Comparison of ENCODE assay signal across 7 cellular contexts in the genomic region with DNA sequence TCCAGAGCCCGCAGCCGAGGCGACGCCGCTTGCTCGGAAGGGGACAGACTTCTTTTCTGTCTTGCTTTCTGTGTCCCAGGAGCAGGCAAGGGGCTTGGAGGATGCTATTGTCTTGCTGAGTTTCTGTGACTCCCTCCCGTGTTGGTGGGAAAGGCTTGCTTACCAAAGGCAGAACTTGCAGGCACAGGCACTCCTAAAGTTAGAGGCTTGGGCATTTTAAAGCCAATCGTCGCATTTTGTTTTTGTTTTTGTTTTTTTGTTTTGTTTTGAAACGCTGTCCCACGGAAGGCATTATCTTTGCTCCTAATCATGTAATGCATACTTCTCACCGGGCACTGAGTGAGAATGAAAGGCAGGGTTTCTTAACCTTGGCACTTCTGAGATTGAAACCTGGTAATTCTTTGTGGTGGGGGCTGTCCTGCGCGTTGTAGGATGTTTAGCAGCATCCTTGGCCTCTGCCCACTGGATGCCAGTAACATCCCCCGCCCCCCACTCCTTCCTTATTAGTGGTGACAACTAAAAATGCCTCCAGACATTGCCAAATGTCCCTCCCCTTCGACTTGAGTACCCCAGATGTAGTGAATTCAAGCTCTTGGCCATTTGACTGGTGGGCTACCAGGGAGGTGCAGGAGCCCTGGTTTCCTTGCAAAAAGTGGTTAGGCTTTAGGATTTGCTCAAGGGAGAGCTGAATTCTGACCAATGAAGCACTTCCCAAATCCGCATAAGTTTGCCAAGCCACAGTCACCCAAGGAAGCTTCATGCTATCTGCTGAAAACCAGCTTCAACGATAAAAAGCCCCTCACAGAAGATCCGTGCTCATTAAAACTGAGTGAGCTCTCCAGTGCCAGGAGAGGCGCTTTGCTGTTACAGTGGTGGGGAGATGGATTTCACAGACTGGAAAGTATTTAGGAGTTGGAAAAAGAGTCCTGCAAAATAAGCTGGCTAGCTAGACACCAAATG. TPM values are rescaled to one million over a fixed set of nuclear protein-coding genes. Genes with fewer than 3 reads are reported as not detected.
DNase-seq lines count a peak whose midpoint lies in the region; ATAC-seq and TF ChIP-seq lines count a peak whose summit lies in the region.

No MANE protein-coding gene starts in this region.

- ATAC-seq in RWPE2 (ENCODE audit: low read depth) (0 out of 3 replicates have a peak, but pooled peaks have one; percentile 7), omental fat pad (ENCODE audit: low FRiP score) (peak; percentile 29), HG02840 (IDR thresholded peaks at IDR 0.05; ENCODE audit: low FRiP score, unreplicated experiment) (no peak)

- H3K36me3 ChIP-seq in HAP-1 (replicated peaks) (no peaks in the 10 kb centered on the region; the same call in 1 of the 2 replicates), RWPE2 (ENCODE audit: low read depth) (no peaks in the 10 kb centered on the region)

- DNase-seq in HAP-1 (ENCODE audit: low spot score in 2 of 2) (peak in 1 of 2 experiments; percentile 40), RWPE2 (ENCODE audit: low spot score) (no peak), epithelial cell of proximal tubule (ENCODE audit: low read depth) (no peak), omental fat pad (ENCODE audit: low spot score) (no peak), NCI-H2196 (lab: John Stamatoyannopoulos, UW; ENCODE audit: unreplicated experiment) (no peak), NCI-H510A treated with DMSO at 0.1 percent for 48 hours (lab: John Stamatoyannopoulos, UW) (no peak)

- H3K4me1 ChIP-seq in HAP-1 (peaks cover 5% of the 10 kb centered on the region), RWPE2 (ENCODE audit: insufficient read depth, poor library complexity, severe bottlenecking) (peaks cover 24% of the 10 kb centered on the region)

- TF ChIP-seq CTCF in RWPE2 (IDR thresholded peaks at IDR 0.05; ENCODE audit: poor library complexity, severe bottlenecking) (no peak), epithelial cell of proximal tubule (conservative IDR thresholded peaks at IDR 0.05; ENCODE audit: low read depth, low read length) (no peak), omental fat pad (IDR thresholded peaks at IDR 0.05) (no peak)

- H3K27ac ChIP-seq in RWPE2 (ENCODE audit: poor library complexity, severe bottlenecking): peak overlapping the region; percentile 30

- in situ Hi-C loops in HAP-1 (cut with MboI; ENCODE audit: low sequenced_read_pairs): loop anchor here (5.0 kb wide), 1 partner anchor 293 kb away; no protein-coding TSS in a partner anchor

- H3K27me3 ChIP-seq in HAP-1 (ENCODE audit: low read depth): peaks cover 17% of the 10 kb centered on the region
- H3K27me3 ChIP-seq in RWPE2 (ENCODE audit: insufficient read depth, poor library complexity, severe bottlenecking): no peaks in the 10 kb centered on the region

- H3K4me3 ChIP-seq in HAP-1 (peak overlapping the region; percentile 92), RWPE2 (ENCODE audit: severe bottlenecking) (peak overlapping the region; percentile 90), epithelial cell of proximal tubule (ENCODE audit: low read depth, low read length) (peak overlapping the region; percentile 91)

- no peaks in the 10 kb centered on the region for H3K9me3 ChIP-seq in HAP-1
- H3K9me3 ChIP-seq in RWPE2 (ENCODE audit: severe bottlenecking): no peaks in the 10 kb centered on the region

RNA-seq across cellular contexts. Expression of a gene that starts 1.1 kb away (rescaled TPM):
- total RNA-seq in epithelial cell of proximal tubule (7.8 and 14.5 TPM in 2 replicates), omental fat pad (10 to 100 TPM; 27.7 to 49.1 (median 37.1) TPM)

RNA-seq across cellular contexts. Expression of a gene that starts 39.7 kb away (rescaled TPM):
- total RNA-seq in epithelial cell of proximal tubule (not detected in 2 replicates), omental fat pad (not detected)
